Comparison of ENCODE assay signal across 12 cellular contexts in the genomic region with DNA sequence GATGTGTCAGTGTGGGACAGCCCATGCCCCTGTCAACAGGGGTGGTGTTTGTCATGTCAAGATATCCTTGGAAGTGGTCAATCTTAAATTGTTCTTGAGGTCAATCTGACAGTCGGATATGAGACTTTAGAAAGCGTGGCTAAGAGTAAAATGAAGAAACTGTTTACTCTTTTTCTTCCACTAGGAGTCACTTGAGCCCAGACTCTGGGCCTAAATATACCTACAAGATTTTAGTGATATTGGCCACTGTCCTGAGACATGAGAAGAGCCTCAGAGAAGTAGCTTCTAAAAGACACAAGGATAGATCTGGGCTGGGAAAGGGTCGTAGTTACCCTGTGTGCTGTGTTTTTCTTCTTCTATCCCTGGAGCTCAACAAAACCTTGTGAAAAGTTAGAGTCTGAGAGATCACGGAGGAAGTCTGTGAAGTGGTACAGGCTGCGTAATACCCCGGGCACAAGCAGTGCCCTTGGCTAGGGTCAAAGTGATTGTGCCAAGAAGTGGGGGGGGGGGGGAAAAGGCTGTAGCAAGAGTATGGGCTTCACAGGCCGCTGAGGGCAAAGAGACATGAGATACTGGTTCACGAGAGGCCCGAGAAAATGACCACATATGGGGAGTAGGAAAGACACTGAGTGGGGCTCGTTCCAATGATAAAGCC.
A peak's percentile ranks its signal among the peaks of the same experiment; 100 is the strongest.
DNase-seq lines count a peak whose midpoint lies in the region; ATAC-seq and TF ChIP-seq lines count a peak whose summit lies in the region.
"Had no signal": no experiment of that assay in that cellular context is flagged by ENCODE, and none has a peak within 500 bp of the region (broad histone marks: within the 10 kb centered on the region; RNA-seq: fewer than 3 reads in every experiment).

No MANE protein-coding gene starts in this region.

- TF ChIP-seq CTCF in C4-2B (conservative IDR thresholded peaks at IDR 0.05), result peak; percentile 35
- TF ChIP-seq CTCF in adrenal gland (IDR thresholded peaks at IDR 0.05), result peak in 5 of 6 experiments; percentile 53 to 66 (median 57)
- TF ChIP-seq CTCF in liver (IDR thresholded peaks at IDR 0.05; ENCODE audit: low read depth, low read length, missing input control), result peak; percentile 32

- H3K27me3 ChIP-seq in adrenal gland, result no peaks in the 10 kb centered on the region
- no peaks in the 10 kb centered on the region for H3K27me3 ChIP-seq in liver (ENCODE audit: control insufficient read depth in 4 of 4, insufficient read depth in 4 of 4, low read length in 3 of 4)

- intact Hi-C loops in adrenal gland (cut with DNase I), result loop anchor here in 1 of 2 donors (10.0 kb wide), 2 partner anchors 438 to 528 kb away; no protein-coding TSS in a partner anchor

- no peaks in the 10 kb centered on the region for H3K4me1 Mint-ChIP-seq in activated T-cell treated with anti-CD3 and anti-CD28 coated beads, Interleukin-2, amount 50 U/mL, for 24 hours (ENCODE audit: low read depth)

- no peak overlapping the region for H3K27ac ChIP-seq in C4-2B
- H3K27ac ChIP-seq in adrenal gland, result no peak overlapping the region
- H3K27ac ChIP-seq in liver (ENCODE audit: low read depth in 1 of 2, low read length in 2 of 2), result no peak overlapping the region
- H3K27ac ChIP-seq: psoas muscle had no signal

- H3K27ac Mint-ChIP-seq in activated T-cell treated with anti-CD3 and anti-CD28 coated beads, Interleukin-2, amount 50 U/mL, for 24 hours, result no peak overlapping the region

- peak; percentile 76 to 79 for TF ChIP-seq RAD21 in liver (IDR thresholded peaks at IDR 0.05)

- H3K9me3 Mint-ChIP-seq in activated T-cell treated with anti-CD3 and anti-CD28 coated beads, Interleukin-2, amount 50 U/mL, for 24 hours, result peaks cover 3% of the 10 kb centered on the region

- TF ChIP-seq POLR2A in adrenal gland (IDR thresholded peaks at IDR 0.05), result no peak

- DNase-seq in adrenal gland (peak in 3 of 7 donors; percentile 9 to 33 (median 13)), T1000 (lab: John Stamatoyannopoulos, UW) (no peak), hippocampal formation (lab: John Stamatoyannopoulos, UW) (no peak)
- DNase-seq in activated T-cell treated with anti-CD3 and anti-CD28 coated beads, Interleukin-2, amount 50 U/mL, for 24 hours, result no peak
- DNase-seq: activated CD4-positive, alpha-beta T cell treated with anti-CD3 and anti-CD28 coated beads for 4 hours; aorta; NCI-H446 treated with DMSO at 0.1 percent for 48 hours; psoas muscle had no signal

- H3K36me3 ChIP-seq in adrenal gland (replicated peaks in 1 of 2) (no peaks in the 10 kb centered on the region), liver (ENCODE audit: control insufficient read depth in 4 of 4, insufficient read depth in 3 of 4, low read depth in 1 of 4, low read length in 3 of 4) (no peaks in the 10 kb centered on the region)

- no peaks in the 10 kb centered on the region for H3K27me3 Mint-ChIP-seq in activated T-cell treated with anti-CD3 and anti-CD28 coated beads, Interleukin-2, amount 50 U/mL, for 24 hours

- no peak overlapping the region for H3K4me3 ChIP-seq in adrenal gland
- no peak overlapping the region for H3K4me3 ChIP-seq in liver (ENCODE audit: low read depth in 1 of 3, low read length in 3 of 3)
- H3K4me3 ChIP-seq: psoas muscle had no signal

- no peak overlapping the region for H3K4me3 Mint-ChIP-seq in activated T-cell treated with anti-CD3 and anti-CD28 coated beads, Interleukin-2, amount 50 U/mL, for 24 hours

- H3K36me3 Mint-ChIP-seq in activated T-cell treated with anti-CD3 and anti-CD28 coated beads, Interleukin-2, amount 50 U/mL, for 24 hours (ENCODE audit: low read depth), result no peaks in the 10 kb centered on the region

- no peak overlapping the region for H3K9ac ChIP-seq in liver (ENCODE audit: low read depth in 1 of 2, low read length in 2 of 2)

- H3K4me1 ChIP-seq in adrenal gland (replicated peaks in 1 of 2), result no peaks in the 10 kb centered on the region
- H3K4me1 ChIP-seq in liver (ENCODE audit: control insufficient read depth in 4 of 4, insufficient read depth in 4 of 4, low read length in 3 of 4), result no peaks in the 10 kb centered on the region
- H3K4me1 ChIP-seq: psoas muscle had no signal

- ATAC-seq in HG03159 (IDR thresholded peaks at IDR 0.05; ENCODE audit: unreplicated experiment), result peak; percentile 42
- no peak for ATAC-seq in GM19351 (IDR thresholded peaks at IDR 0.05; ENCODE audit: unreplicated experiment)
- ATAC-seq: psoas muscle had no signal

- 51 to 63% (median 57%) methylated on average over 10 of the region's 10 CpGs for WGBS in adrenal gland, 4 donors
- 77% methylated on average over 10 of the region's 10 CpGs for WGBS in liver

- no peaks in the 10 kb centered on the region for H3K9me3 ChIP-seq in adrenal gland (replicated peaks in 1 of 3)
- H3K9me3 ChIP-seq in liver (ENCODE audit: control insufficient read depth in 4 of 4, low read length in 3 of 4), result no peaks in the 10 kb centered on the region
- H3K9me3 ChIP-seq: psoas muscle had no signal

TF ChIP-seq in liver, 16 proteins besides CTCF, POLR2A, EP300 and RAD21:
- TF ChIP-seq, protein P1, sequence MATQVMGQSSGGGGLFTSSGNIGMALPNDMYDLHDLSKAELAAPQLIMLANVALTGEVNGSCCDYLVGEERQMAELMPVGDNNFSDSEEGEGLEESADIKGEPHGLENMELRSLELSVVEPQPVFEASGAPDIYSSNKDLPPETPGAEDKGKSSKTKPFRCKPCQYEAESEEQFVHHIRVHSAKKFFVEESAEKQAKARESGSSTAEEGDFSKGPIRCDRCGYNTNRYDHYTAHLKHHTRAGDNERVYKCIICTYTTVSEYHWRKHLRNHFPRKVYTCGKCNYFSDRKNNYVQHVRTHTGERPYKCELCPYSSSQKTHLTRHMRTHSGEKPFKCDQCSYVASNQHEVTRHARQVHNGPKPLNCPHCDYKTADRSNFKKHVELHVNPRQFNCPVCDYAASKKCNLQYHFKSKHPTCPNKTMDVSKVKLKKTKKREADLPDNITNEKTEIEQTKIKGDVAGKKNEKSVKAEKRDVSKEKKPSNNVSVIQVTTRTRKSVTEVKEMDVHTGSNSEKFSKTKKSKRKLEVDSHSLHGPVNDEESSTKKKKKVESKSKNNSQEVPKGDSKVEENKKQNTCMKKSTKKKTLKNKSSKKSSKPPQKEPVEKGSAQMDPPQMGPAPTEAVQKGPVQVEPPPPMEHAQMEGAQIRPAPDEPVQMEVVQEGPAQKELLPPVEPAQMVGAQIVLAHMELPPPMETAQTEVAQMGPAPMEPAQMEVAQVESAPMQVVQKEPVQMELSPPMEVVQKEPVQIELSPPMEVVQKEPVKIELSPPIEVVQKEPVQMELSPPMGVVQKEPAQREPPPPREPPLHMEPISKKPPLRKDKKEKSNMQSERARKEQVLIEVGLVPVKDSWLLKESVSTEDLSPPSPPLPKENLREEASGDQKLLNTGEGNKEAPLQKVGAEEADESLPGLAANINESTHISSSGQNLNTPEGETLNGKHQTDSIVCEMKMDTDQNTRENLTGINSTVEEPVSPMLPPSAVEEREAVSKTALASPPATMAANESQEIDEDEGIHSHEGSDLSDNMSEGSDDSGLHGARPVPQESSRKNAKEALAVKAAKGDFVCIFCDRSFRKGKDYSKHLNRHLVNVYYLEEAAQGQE (IDR thresholded peaks at IDR 0.05), result no peak
- TF ChIP-seq FOXA1 (IDR thresholded peaks at IDR 0.05), result no peak
- TF ChIP-seq EGR1 (IDR thresholded peaks at IDR 0.05; ENCODE audit: low read depth in 2 of 2), result no peak
- no peak for TF ChIP-seq GABPA (IDR thresholded peaks at IDR 0.05 in 1 of 2, conservative IDR thresholded peaks at IDR 0.05 in 1 of 2)
- no peak for TF ChIP-seq HNF4A (conservative IDR thresholded peaks at IDR 0.05)
- TF ChIP-seq NR2F2 (IDR thresholded peaks at IDR 0.05), result no peak
- TF ChIP-seq RXRA (IDR thresholded peaks at IDR 0.05), result no peak
- no peak for TF ChIP-seq FOXA2 (IDR thresholded peaks at IDR 0.05)
- TF ChIP-seq, protein P2, sequence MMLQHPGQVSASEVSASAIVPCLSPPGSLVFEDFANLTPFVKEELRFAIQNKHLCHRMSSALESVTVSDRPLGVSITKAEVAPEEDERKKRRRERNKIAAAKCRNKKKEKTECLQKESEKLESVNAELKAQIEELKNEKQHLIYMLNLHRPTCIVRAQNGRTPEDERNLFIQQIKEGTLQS (IDR thresholded peaks at IDR 0.05), result no peak
- TF ChIP-seq YY1 (IDR thresholded peaks at IDR 0.05), result no peak
- TF ChIP-seq JUND (IDR thresholded peaks at IDR 0.05), result no peak
- TF ChIP-seq TAF1 (conservative IDR thresholded peaks at IDR 0.05), result no peak
- TF ChIP-seq HNF4G (IDR thresholded peaks at IDR 0.05), result no peak
- no peak for TF ChIP-seq SP1 (IDR thresholded peaks at IDR 0.05)
- TF ChIP-seq, protein P3, sequence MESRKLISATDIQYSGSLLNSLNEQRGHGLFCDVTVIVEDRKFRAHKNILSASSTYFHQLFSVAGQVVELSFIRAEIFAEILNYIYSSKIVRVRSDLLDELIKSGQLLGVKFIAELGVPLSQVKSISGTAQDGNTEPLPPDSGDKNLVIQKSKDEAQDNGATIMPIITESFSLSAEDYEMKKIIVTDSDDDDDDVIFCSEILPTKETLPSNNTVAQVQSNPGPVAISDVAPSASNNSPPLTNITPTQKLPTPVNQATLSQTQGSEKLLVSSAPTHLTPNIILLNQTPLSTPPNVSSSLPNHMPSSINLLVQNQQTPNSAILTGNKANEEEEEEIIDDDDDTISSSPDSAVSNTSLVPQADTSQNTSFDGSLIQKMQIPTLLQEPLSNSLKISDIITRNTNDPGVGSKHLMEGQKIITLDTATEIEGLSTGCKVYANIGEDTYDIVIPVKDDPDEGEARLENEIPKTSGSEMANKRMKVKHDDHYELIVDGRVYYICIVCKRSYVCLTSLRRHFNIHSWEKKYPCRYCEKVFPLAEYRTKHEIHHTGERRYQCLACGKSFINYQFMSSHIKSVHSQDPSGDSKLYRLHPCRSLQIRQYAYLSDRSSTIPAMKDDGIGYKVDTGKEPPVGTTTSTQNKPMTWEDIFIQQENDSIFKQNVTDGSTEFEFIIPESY (IDR thresholded peaks at IDR 0.05), result no peak
- TF ChIP-seq, protein P4, sequence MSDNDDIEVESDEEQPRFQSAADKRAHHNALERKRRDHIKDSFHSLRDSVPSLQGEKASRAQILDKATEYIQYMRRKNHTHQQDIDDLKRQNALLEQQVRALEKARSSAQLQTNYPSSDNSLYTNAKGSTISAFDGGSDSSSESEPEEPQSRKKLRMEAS (IDR thresholded peaks at IDR 0.05), result no peak
